ENCODE assay signal across 26 cellular contexts in genomic region chr1:212780759-212781158, GRCh38. TPM values are rescaled to one million over a fixed set of nuclear protein-coding genes. Genes with fewer than 3 reads are reported as not detected.
DNase-seq lines count a peak whose midpoint lies in the region; ATAC-seq, FAIRE-seq and TF ChIP-seq lines count a peak whose summit lies in the region.
"Had no signal": no experiment of that assay in that cellular context is flagged by ENCODE, and none has a peak within 500 bp of the region (broad histone marks: within the 10 kb centered on the region; RNA-seq: fewer than 3 reads in every experiment).

No MANE protein-coding gene starts in this region.

- H3K4me1 Mint-ChIP-seq in endodermal cell: no peaks in the 10 kb centered on the region

- H3K27me3 ChIP-seq in OCI-LY3 (ENCODE audit: low read depth, low read length) (no peaks in the 10 kb centered on the region), endodermal cell (ENCODE audit: control insufficient read depth, insufficient read depth, low read length, poor library complexity, severe bottlenecking) (no peaks in the 10 kb centered on the region)
- H3K27me3 ChIP-seq: BE2C, BLaER1 had no signal

- H3K9me3 ChIP-seq in OCI-LY3 (ENCODE audit: insufficient read depth, low read length): no peaks in the 10 kb centered on the region
- peaks cover 27% of the 10 kb centered on the region for H3K9me3 ChIP-seq in endodermal cell (ENCODE audit: control insufficient read depth, low read length)
- H3K9me3 ChIP-seq: BE2C, BLaER1 had no signal

- peaks cover 62% of the 10 kb centered on the region for H3K36me3 Mint-ChIP-seq in endodermal cell (ENCODE audit: low read depth)

- WGBS in endodermal cell (ENCODE audit: insufficient coverage in 1 of 2, insufficient read length in 1 of 2), 2 experiments: 97 to 99% methylated on average over 3 of the region's 3 CpGs

- peak; percentile 64 for FAIRE-seq in D721Med (lab: Jason Lieb, UNC)
- FAIRE-seq: A204.1, GM12891 had no signal

- peaks cover 15% of the 10 kb centered on the region for H3K4me1 ChIP-seq in OCI-LY3 (ENCODE audit: low read length)
- no peaks in the 10 kb centered on the region for H3K4me1 ChIP-seq in endodermal cell (ENCODE audit: control insufficient read depth, insufficient read depth, low read length)
- H3K4me1 ChIP-seq: BE2C, BLaER1 had no signal

- peak overlapping the region; percentile 16; the same call in 1 of the 2 replicates for H3K27ac ChIP-seq in OCI-LY3 (ENCODE audit: low read length)
- no peak overlapping the region for H3K27ac ChIP-seq in endodermal cell (ENCODE audit: low read depth, low read length)
- H3K27ac ChIP-seq: BLaER1 had no signal

- TF ChIP-seq CTCF in D721Med (IDR thresholded peaks at IDR 0.05; ENCODE audit: insufficient read depth, missing control alignments) (no peak), OCI-LY3 (IDR thresholded peaks at IDR 0.05; ENCODE audit: low read depth, low read length) (no peak), endodermal cell (conservative IDR thresholded peaks at IDR 0.05) (no peak)

- H3K27ac Mint-ChIP-seq in endodermal cell: no peak overlapping the region
- H3K27ac Mint-ChIP-seq: CD14-positive monocyte; CD4-positive, alpha-beta memory T cell; CD8-positive, alpha-beta memory T cell had no signal

- no peak overlapping the region for H3K4me3 ChIP-seq in OCI-LY3 (ENCODE audit: low read length)
- peak overlapping the region; percentile 10 for H3K4me3 ChIP-seq in endodermal cell (ENCODE audit: low read length)
- H3K4me3 ChIP-seq: BLaER1 had no signal

- peaks cover 19% of the 10 kb centered on the region for H3K9me3 Mint-ChIP-seq in endodermal cell
- H3K9me3 Mint-ChIP-seq: CD4-positive, alpha-beta memory T cell; CD4-positive, CD25-positive, alpha-beta regulatory T cell; CD8-positive, alpha-beta memory T cell had no signal

- H3K79me2 ChIP-seq in OCI-LY3 (ENCODE audit: low read length): no peaks in the 10 kb centered on the region; the same call in 1 of the 2 replicates

- ATAC-seq in HG02678 (IDR thresholded peaks at IDR 0.05; ENCODE audit: unreplicated experiment): no peak

- peak overlapping the region; percentile 23; the same call in 1 of the 2 replicates for H3K4me2 ChIP-seq in OCI-LY3 (ENCODE audit: low read length)
- H3K4me2 ChIP-seq: BLaER1 had no signal

- 0 out of 2 replicates have a peak, but pooled peaks cover 4% of the 10 kb centered on the region for H4K20me1 ChIP-seq in OCI-LY3 (ENCODE audit: insufficient read depth, low read length)

- H2AFZ ChIP-seq in OCI-LY3 (ENCODE audit: low read depth, low read length): no peak overlapping the region

- no peak overlapping the region for H3K4me3 Mint-ChIP-seq in endodermal cell
- H3K4me3 Mint-ChIP-seq: CD14-positive monocyte; CD4-positive, alpha-beta memory T cell; CD4-positive, CD25-positive, alpha-beta regulatory T cell; CD8-positive, alpha-beta memory T cell had no signal

- peaks cover 45% of the 10 kb centered on the region for H3K36me3 ChIP-seq in OCI-LY3 (replicated peaks; ENCODE audit: low read depth, low read length)
- peaks cover 75% of the 10 kb centered on the region for H3K36me3 ChIP-seq in endodermal cell (ENCODE audit: control insufficient read depth, insufficient read depth, low read length)

- no peak for DNase-seq in D721Med (ENCODE audit: insufficient read length, low spot score)
- no peak for DNase-seq in endodermal cell
- no peak for DNase-seq in NCI-H1417 (lab: John Stamatoyannopoulos, UW)
- no peak for DNase-seq in globus pallidus (ENCODE audit: low spot score)
- DNase-seq: 8988T; ACHN; BE2C; C1 segment of cervical spinal cord; Calu3; CD4-positive, alpha-beta memory T cell; CD4-positive, CD25-positive, alpha-beta regulatory T cell; CD8-positive, alpha-beta memory T cell; COR-L47; DMS 273 treated with DMSO at 0.1 percent for 48 hours; DMS153; DMS53; DMS79; DND-41; EL; GDM1 had no signal

- no peaks in the 10 kb centered on the region for H3K27me3 Mint-ChIP-seq in endodermal cell (ENCODE audit: insufficient read depth)
- H3K27me3 Mint-ChIP-seq: CD4-positive, alpha-beta memory T cell; CD4-positive, CD25-positive, alpha-beta regulatory T cell; CD8-positive, alpha-beta memory T cell had no signal

- H3K9ac ChIP-seq in OCI-LY3 (ENCODE audit: low read length): no peak overlapping the region
- H3K9ac ChIP-seq in endodermal cell (ENCODE audit: extremely low read depth, low read length, poor library complexity, severe bottlenecking): no peak overlapping the region
- H3K9ac ChIP-seq: BLaER1 had no signal

RNA-seq across cellular contexts. Expression of gene NSL1, which starts 10.8 kb away (rescaled TPM):
- 10 to 100 TPM; 47.6 to 57.7 TPM for total RNA-seq in endodermal cell
- polyA plus RNA-seq in endodermal cell (2013, experiment 1 of 2): 31.9 TPM
- polyA plus RNA-seq in endodermal cell (2013, experiment 2 of 2): 31.2 TPM

RNA-seq across cellular contexts. Expression of gene TATDN3, which starts 10.9 kb away (rescaled TPM):
- total RNA-seq in endodermal cell: 10 to 100 TPM; 14.9 to 26.3 TPM
- polyA plus RNA-seq in endodermal cell (2013, experiment 1 of 2): 15.0 TPM
- 17.7 TPM for polyA plus RNA-seq in endodermal cell (2013, experiment 2 of 2)
